21 cellular contexts compared by ENCODE assay signal in genomic region chr10:24351883-24352778, GRCh38.
DNase-seq lines count a peak whose midpoint lies in the region; ATAC-seq and TF ChIP-seq lines count a peak whose summit lies in the region.
"Had no signal": no experiment of that assay in that cellular context is flagged by ENCODE, and none has a peak within 500 bp of the region (broad histone marks: within the 10 kb centered on the region; RNA-seq: fewer than 3 reads in every experiment).

No MANE protein-coding gene starts in this region.

- DNase-seq in NCI-H82 (lab: John Stamatoyannopoulos, UW): peak; percentile 5
- DNase-seq in NCI-H82 treated with DMSO at 0.1 percent for 48 hours (lab: John Stamatoyannopoulos, UW; ENCODE audit: unreplicated experiment): no peak
- DNase-seq in astrocyte of the spinal cord (ENCODE audit: low read depth, low spot score): peak; percentile 60
- DNase-seq in type B pancreatic cell (ENCODE audit: extremely low spot score, unreplicated experiment): no peak
- DNase-seq in activated T-helper 1 cell treated with anti-CD3 and anti-CD28 coated beads, Interleukin-12 subunit alpha, Interleukin-12 subunit beta, Interleukin-2, Interleukin-4 antibody, amounts not matched to agents 30 ng/mL and 10 ng/mL and 1 ng/mL, durations not matched to agents 14 hours and 24 hours and 36 hours (ENCODE audit: low spot score): no peak
- no peak for DNase-seq in CD1c-positive myeloid dendritic cell (ENCODE audit: extremely low spot score)
- DNase-seq: activated CD4-positive, alpha-beta T cell treated with anti-CD3 and anti-CD28 coated beads, Interleukin-2, amount 50 U/mL, for 4 hours; activated effector memory CD4-positive, alpha-beta T cell treated with anti-CD3 and anti-CD28 coated beads, Interleukin-2, amount 50 U/mL, for 16 hours; activated naive CD8-positive, alpha-beta T cell treated with anti-CD3 and anti-CD28 coated beads, Interleukin-2, amount 50 U/mL, for 24 hours; dorsolateral prefrontal cortex; lower lobe of right lung; nucleus accumbens; right cardiac atrium; stimulated activated CD4-positive, alpha-beta T cell treated with anti-CD3 and anti-CD28 coated beads, Interleukin-4, amount 100 ng/mL, for 4 hours; stimulated activated naive CD8-positive, alpha-beta T cell treated with anti-CD3 and anti-CD28 coated beads, Interleukin-15, Interleukin-2, amounts not matched to agents 100 U/mL and 50 U/mL, for 24 hours had no signal

- H3K9me3 ChIP-seq in mesodermal cell (ENCODE audit: control insufficient read depth, low read length): no peaks in the 10 kb centered on the region
- H3K9me3 ChIP-seq: lower lobe of right lung had no signal

- no peaks in the 10 kb centered on the region for H3K36me3 ChIP-seq in mesodermal cell (ENCODE audit: control insufficient read depth, insufficient read depth, low read length)
- H3K36me3 ChIP-seq: lower lobe of right lung had no signal

- no peak for TF ChIP-seq CTCF in astrocyte of the spinal cord (IDR thresholded peaks at IDR 0.05; ENCODE audit: low read depth, low read length)
- TF ChIP-seq CTCF in type B pancreatic cell (conservative IDR thresholded peaks at IDR 0.05): no peak

- H3K27me3 Mint-ChIP-seq in type B pancreatic cell: no peaks in the 10 kb centered on the region
- H3K27me3 Mint-ChIP-seq in activated T-helper 1 cell treated with anti-CD3 and anti-CD28 coated beads, Interleukin-12 subunit alpha, Interleukin-12 subunit beta, Interleukin-2, Interleukin-4 antibody, amounts not matched to agents 30 ng/mL and 10 ng/mL and 1 ng/mL, durations not matched to agents 14 hours and 24 hours and 36 hours (ENCODE audit: insufficient read depth): no peaks in the 10 kb centered on the region

- ATAC-seq in HG02588 (IDR thresholded peaks at IDR 0.05; ENCODE audit: unreplicated experiment): no peak
- ATAC-seq: activated naive CD8-positive, alpha-beta T cell treated with anti-CD3 and anti-CD28 coated beads, Interleukin-2, amount 50 U/mL, for 24 hours; GM12878; HepG2; lower lobe of right lung; Panc1; stimulated activated naive CD8-positive, alpha-beta T cell treated with anti-CD3 and anti-CD28 coated beads, Interleukin-15, Interleukin-2, amounts not matched to agents 100 U/mL and 50 U/mL, for 24 hours had no signal

- 79 to 100% methylated on average over 1 to 3 of the region's 6 CpGs for WGBS in mesodermal cell (ENCODE audit: insufficient coverage in 2 of 2), 2 experiments

- H3K4me3 ChIP-seq in astrocyte of the spinal cord (ENCODE audit: low read depth, low read length) (no peak overlapping the region), mesodermal cell (ENCODE audit: extremely low read depth, insufficient read depth, low read length, poor library complexity, severe bottlenecking) (no peak overlapping the region)
- H3K4me3 ChIP-seq: dorsolateral prefrontal cortex, GM12878, lower lobe of right lung had no signal

- peak overlapping the region; percentile 5 for H3K4me3 Mint-ChIP-seq in type B pancreatic cell
- H3K4me3 Mint-ChIP-seq in activated T-helper 1 cell treated with anti-CD3 and anti-CD28 coated beads, Interleukin-12 subunit alpha, Interleukin-12 subunit beta, Interleukin-2, Interleukin-4 antibody, amounts not matched to agents 30 ng/mL and 10 ng/mL and 1 ng/mL, durations not matched to agents 14 hours and 24 hours and 36 hours: no peak overlapping the region
- H3K4me3 Mint-ChIP-seq: activated naive CD8-positive, alpha-beta T cell treated with anti-CD3 and anti-CD28 coated beads, Interleukin-2, amount 50 U/mL, for 24 hours had no signal

- in situ Hi-C loops in astrocyte of the spinal cord (cut with HindIII; ENCODE audit: low sequenced_read_pairs): no loop called here

- H3K4me1 Mint-ChIP-seq in type B pancreatic cell (ENCODE audit: unreplicated experiment): peaks cover 57% of the 10 kb centered on the region
- no peaks in the 10 kb centered on the region for H3K4me1 Mint-ChIP-seq in activated T-helper 1 cell treated with anti-CD3 and anti-CD28 coated beads, Interleukin-12 subunit alpha, Interleukin-12 subunit beta, Interleukin-2, Interleukin-4 antibody, amounts not matched to agents 30 ng/mL and 10 ng/mL and 1 ng/mL, durations not matched to agents 14 hours and 24 hours and 36 hours (ENCODE audit: low read depth)
- H3K4me1 Mint-ChIP-seq: activated naive CD8-positive, alpha-beta T cell treated with anti-CD3 and anti-CD28 coated beads, Interleukin-2, amount 50 U/mL, for 24 hours had no signal

- H3K27ac ChIP-seq in mesodermal cell (ENCODE audit: low read depth, low read length, severe bottlenecking): peak overlapping the region; percentile 1
- H3K27ac ChIP-seq: 22Rv1, lower lobe of right lung had no signal

- intact Hi-C loops in activated T-helper 1 cell treated with anti-CD3 and anti-CD28 coated beads, Interleukin-12 subunit alpha, Interleukin-12 subunit beta, Interleukin-2, Interleukin-4 antibody, amounts not matched to agents 30 ng/mL and 10 ng/mL and 1 ng/mL, durations not matched to agents 14 hours and 24 hours and 36 hours (cut with micrococcal nuclease): no loop called here

- H3K9me3 Mint-ChIP-seq in type B pancreatic cell: no peaks in the 10 kb centered on the region
- no peaks in the 10 kb centered on the region for H3K9me3 Mint-ChIP-seq in activated T-helper 1 cell treated with anti-CD3 and anti-CD28 coated beads, Interleukin-12 subunit alpha, Interleukin-12 subunit beta, Interleukin-2, Interleukin-4 antibody, amounts not matched to agents 30 ng/mL and 10 ng/mL and 1 ng/mL, durations not matched to agents 14 hours and 24 hours and 36 hours
- H3K9me3 Mint-ChIP-seq: activated naive CD8-positive, alpha-beta T cell treated with anti-CD3 and anti-CD28 coated beads, Interleukin-2, amount 50 U/mL, for 24 hours had no signal

- H3K36me3 Mint-ChIP-seq in type B pancreatic cell: peaks cover 16% of the 10 kb centered on the region
- H3K36me3 Mint-ChIP-seq in activated T-helper 1 cell treated with anti-CD3 and anti-CD28 coated beads, Interleukin-12 subunit alpha, Interleukin-12 subunit beta, Interleukin-2, Interleukin-4 antibody, amounts not matched to agents 30 ng/mL and 10 ng/mL and 1 ng/mL, durations not matched to agents 14 hours and 24 hours and 36 hours (ENCODE audit: low read depth): no peaks in the 10 kb centered on the region

- H3K4me1 ChIP-seq in mesodermal cell (ENCODE audit: control insufficient read depth, insufficient read depth, low read length, poor library complexity, severe bottlenecking): peaks cover 27% of the 10 kb centered on the region
- H3K4me1 ChIP-seq: lower lobe of right lung had no signal

- peak overlapping the region; percentile 44 for H3K27ac Mint-ChIP-seq in type B pancreatic cell
- H3K27ac Mint-ChIP-seq in activated T-helper 1 cell treated with anti-CD3 and anti-CD28 coated beads, Interleukin-12 subunit alpha, Interleukin-12 subunit beta, Interleukin-2, Interleukin-4 antibody, amounts not matched to agents 30 ng/mL and 10 ng/mL and 1 ng/mL, durations not matched to agents 14 hours and 24 hours and 36 hours: no peak overlapping the region
- H3K27ac Mint-ChIP-seq: activated naive CD8-positive, alpha-beta T cell treated with anti-CD3 and anti-CD28 coated beads, Interleukin-2, amount 50 U/mL, for 24 hours had no signal

Comparison
In these comparisons a context has a peak if more than half of its experiments do, and no peak if none do; other contexts are left out.
1. DNase-seq: peak in NCI-H82 (single experiment) and astrocyte of the spinal cord (single experiment); none in NCI-H82 treated with DMSO at 0.1 percent for 48 hours (single experiment), type B pancreatic cell (single experiment), activated T-helper 1 cell treated with anti-CD3 and anti-CD28 coated beads, Interleukin-12 subunit alpha, Interleukin-12 subunit beta, Interleukin-2, Interleukin-4 antibody, amounts not matched to agents 30 ng/mL and 10 ng/mL and 1 ng/mL, durations not matched to agents 14 hours and 24 hours and 36 hours (single experiment) and CD1c-positive myeloid dendritic cell (single experiment).